In the genomic region with DNA sequence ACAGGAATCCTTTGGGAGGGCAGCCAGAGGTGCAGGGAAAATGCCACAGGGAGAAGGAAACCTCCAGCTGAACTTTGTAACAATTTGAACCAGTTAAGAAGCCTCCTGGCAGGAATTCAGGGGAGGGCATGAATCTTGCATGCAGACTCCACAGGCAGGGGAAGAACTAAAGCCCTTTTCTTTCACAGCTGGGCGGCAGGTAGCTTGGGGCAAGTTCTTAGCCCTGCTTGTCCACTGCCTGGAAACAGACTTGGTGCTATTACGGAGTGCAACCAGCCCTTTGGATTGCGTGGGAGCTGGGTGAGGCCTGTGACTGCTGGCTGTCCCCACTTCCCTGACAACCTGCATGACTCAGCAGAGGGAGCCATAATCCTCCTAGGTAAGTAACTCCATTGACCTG, we compare ENCODE assay signal across 17 cellular contexts. TPM values are rescaled to one million over a fixed set of nuclear protein-coding genes. Genes with fewer than 3 reads are reported as not detected.
DNase-seq lines count a peak whose midpoint lies in the region; ATAC-seq and TF ChIP-seq lines count a peak whose summit lies in the region.
"Had no signal": no experiment of that assay in that cellular context is flagged by ENCODE, and none has a peak within 500 bp of the region (broad histone marks: within the 10 kb centered on the region; RNA-seq: fewer than 3 reads in every experiment).

No MANE protein-coding gene starts in this region.

- no peaks in the 10 kb centered on the region for H3K27me3 ChIP-seq in CD8-positive, alpha-beta T cell (ENCODE audit: insufficient read depth, low read length)

- ATAC-seq in HG02798 (IDR thresholded peaks at IDR 0.05; ENCODE audit: poor library complexity, unreplicated experiment) = no peak
- no peak for ATAC-seq in CD8-positive, alpha-beta T cell
- ATAC-seq: Right ventricle myocardium inferior, SK-N-SH treated with all-trans-retinoic acid at 6 μM for 48 hours had no signal

- no peaks in the 10 kb centered on the region for H3K9me3 ChIP-seq in CD8-positive, alpha-beta T cell (ENCODE audit: low read length)

- peaks cover 8% of the 10 kb centered on the region for H3K27me3 Mint-ChIP-seq in CD8-positive, alpha-beta T cell (ENCODE audit: low read depth)

- H3K4me3 ChIP-seq in AG10803 (ENCODE audit: low read length) = no peak overlapping the region
- no peak overlapping the region for H3K4me3 ChIP-seq in fibroblast of the aortic adventitia (ENCODE audit: low read depth, low read length)
- H3K4me3 ChIP-seq in CD8-positive, alpha-beta T cell (ENCODE audit: low read depth, low read length) = no peak overlapping the region

- peaks cover 2% of the 10 kb centered on the region for H3K9me3 Mint-ChIP-seq in CD8-positive, alpha-beta T cell

- H3K4me1 ChIP-seq in CD8-positive, alpha-beta T cell (ENCODE audit: insufficient read depth, low read length) = no peaks in the 10 kb centered on the region

- H3K27ac ChIP-seq in CD8-positive, alpha-beta T cell (ENCODE audit: low read depth, low read length) = no peak overlapping the region

- H3K27ac Mint-ChIP-seq in CD8-positive, alpha-beta T cell = no peak overlapping the region
- H3K27ac Mint-ChIP-seq: CD4-positive, alpha-beta T cell; IgD-negative memory B cell had no signal

- DNase-seq in AG10803 (ENCODE audit: low read depth) (peak; percentile 17), M059J (ENCODE audit: low read depth) (peak; percentile 86), astrocyte of the hippocampus (ENCODE audit: low read depth, low spot score) (peak; percentile 55), fibroblast of the aortic adventitia (ENCODE audit: low read depth) (peak; percentile 33), NCI-H2196 treated with DMSO at 0.1 percent for 48 hours (lab: John Stamatoyannopoulos, UW; ENCODE audit: unreplicated experiment) (no peak)
- DNase-seq in CD8-positive, alpha-beta T cell = no peak
- no peak for DNase-seq in activated naive CD4-positive, alpha-beta T cell treated with Interleukin-2 at 50 U/mL for 16 hours
- DNase-seq: AML-193; CD4-positive, alpha-beta T cell; H7; NCI-H146; NCI-H2107; NCI-H345 had no signal

- POLR2A ChIA-PET in CD8-positive, alpha-beta T cell (lab: Charles Lee) = no interaction called here

- no peak overlapping the region for H3K4me3 Mint-ChIP-seq in CD8-positive, alpha-beta T cell
- H3K4me3 Mint-ChIP-seq: CD4-positive, alpha-beta T cell; IgD-negative memory B cell had no signal

- intact Hi-C loops in CD8-positive, alpha-beta T cell (cut with DNase I, micrococcal nuclease) = no loop called here

- CTCF ChIA-PET in CD8-positive, alpha-beta T cell (lab: Charles Lee) = no interaction called here

- TF ChIP-seq CTCF in AG10803 (conservative IDR thresholded peaks at IDR 0.05; ENCODE audit: low read length) = no peak
- no peak for TF ChIP-seq CTCF in fibroblast of the aortic adventitia (IDR thresholded peaks at IDR 0.05; ENCODE audit: insufficient read depth, low read length)
- TF ChIP-seq CTCF in CD8-positive, alpha-beta T cell (IDR thresholded peaks at IDR 0.05) = no peak

- no peaks in the 10 kb centered on the region for H3K36me3 ChIP-seq in CD8-positive, alpha-beta T cell (ENCODE audit: insufficient read depth, low read length)

- H3K36me3 Mint-ChIP-seq in CD8-positive, alpha-beta T cell = no peaks in the 10 kb centered on the region

- H3K4me1 Mint-ChIP-seq in CD8-positive, alpha-beta T cell (ENCODE audit: low read depth) = no peaks in the 10 kb centered on the region
- H3K4me1 Mint-ChIP-seq: IgD-negative memory B cell had no signal

RNA-seq across cellular contexts. Expression of a gene that starts 51.7 kb away (rescaled TPM):
- total RNA-seq in M059J (2014; rRNA removed; shearing (Covaris generic)) = 43.4 and 76.1 TPM in 2 replicates
- 82.7 and 83.5 TPM in 2 replicates for total RNA-seq in fibroblast of the aortic adventitia (ENCODE audit: low replicate concordance)
- total RNA-seq in CD8-positive, alpha-beta T cell = 1 to 10 TPM in 1 of 2 experiments, under 1 TPM in 1; 0.83 to 1.9 TPM

Comparison
In these comparisons a context has a peak if more than half of its experiments do, and no peak if none do; other contexts are left out.
1. DNase-seq: peak in AG10803 (single experiment), M059J (single experiment), astrocyte of the hippocampus (single experiment) and fibroblast of the aortic adventitia (single experiment); none in CD8-positive, alpha-beta T cell (0 of 7), activated naive CD4-positive, alpha-beta T cell treated with Interleukin-2 at 50 U/mL for 16 hours (single experiment) and NCI-H2196 treated with DMSO at 0.1 percent for 48 hours (single experiment).
2. RNA of a gene that starts 51.7 kb away (total RNA-seq): 82.7 to 83.5 TPM in fibroblast of the aortic adventitia and 43.4 to 76.1 TPM in M059J; 0.83 to 1.9 TPM in CD8-positive, alpha-beta T cell; every median in the first group is over 10 times any median in the second.